ENCODE assay signal across 8 cellular contexts in genomic region chr14:99971087-99971928, GRCh38.
A peak's percentile ranks its signal among the peaks of the same experiment; 100 is the strongest.
DNase-seq lines count a peak whose midpoint lies in the region; ATAC-seq and TF ChIP-seq lines count a peak whose summit lies in the region.

No MANE protein-coding gene starts in this region.

- intact Hi-C loops in left lung (cut with DNase I): no loop called here

- H3K4me1 ChIP-seq in left lung: peaks cover 0 to 13% of the 10 kb centered on the region in 2 donors

- H3K36me3 ChIP-seq in left lung: no peaks in the 10 kb centered on the region

- H3K9me3 ChIP-seq in left lung: peaks cover 0 to 4% of the 10 kb centered on the region in 2 donors

- peaks cover 0 to 27% of the 10 kb centered on the region in 2 donors for H3K27me3 ChIP-seq in left lung

- peak; percentile 70 for ATAC-seq in GM18498 (IDR thresholded peaks at IDR 0.05; ENCODE audit: unreplicated experiment)
- peak; percentile 68 for ATAC-seq in HG03095 (IDR thresholded peaks at IDR 0.05; ENCODE audit: unreplicated experiment)
- peak; percentile 93 for ATAC-seq in left lung
- ATAC-seq in HG03469 (IDR thresholded peaks at IDR 0.05; ENCODE audit: unreplicated experiment): no peak

- TF ChIP-seq CTCF in left lung (IDR thresholded peaks at IDR 0.05): no peak

- H3K27ac ChIP-seq in left lung: peak overlapping the region; percentile 33 to 58

- peak; percentile 69 to 95 for DNase-seq in NCI-H446 (lab: John Stamatoyannopoulos, UW)
- peak; percentile 81 for DNase-seq in activated CD4-positive, alpha-beta T cell treated with anti-CD3 and anti-CD28 coated beads, Interleukin-2, amount 50 U/mL, for 1 hour
- peak; percentile 62 for DNase-seq in dedifferentiated amniotic fluid mesenchymal stem cell (ENCODE audit: extremely low spot score)
- peak; percentile 77 to 91 for DNase-seq in left lung
- peak; percentile 84 to 88 for DNase-seq in stimulated activated CD4-positive, alpha-beta T cell treated with anti-CD3 and anti-CD28 coated beads, Interleukin-2, amount 100 ng/mL, for 24 hours

- H3K4me3 ChIP-seq in left lung: peak overlapping the region; percentile 67 to 70
